In the genomic region with DNA sequence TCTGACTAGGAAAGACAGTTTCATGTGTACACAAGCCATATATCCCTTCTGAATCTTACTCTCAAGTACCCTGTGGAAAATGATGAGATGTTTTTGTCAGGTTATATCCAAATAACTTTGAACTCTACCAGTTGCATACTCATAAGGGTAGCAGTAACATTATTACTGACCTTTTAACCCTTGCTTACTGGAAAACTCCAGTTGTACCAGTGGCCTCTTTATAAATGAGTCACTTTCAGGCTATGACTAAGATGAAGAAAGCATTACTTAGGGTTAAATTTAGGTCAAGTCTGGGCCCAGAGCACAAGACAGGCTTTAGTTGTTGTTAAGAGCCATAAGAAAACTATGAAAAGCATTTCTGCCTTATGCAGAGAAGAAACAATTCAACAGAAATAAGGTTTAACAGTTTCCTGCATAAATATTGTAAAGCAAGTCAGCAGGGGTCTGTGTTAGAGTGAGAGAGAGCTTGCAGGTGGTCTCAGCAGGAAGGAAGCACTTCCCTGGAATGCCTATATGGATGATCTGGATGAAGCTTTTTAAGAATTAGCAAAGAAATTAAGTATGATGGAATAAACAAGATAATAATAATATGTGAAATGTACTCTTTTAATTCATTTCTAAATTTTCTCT, we compare ENCODE assay signal across 9 cellular contexts.
DNase-seq lines count a peak whose midpoint lies in the region; ATAC-seq and TF ChIP-seq lines count a peak whose summit lies in the region.
"Had no signal": no experiment of that assay in that cellular context is flagged by ENCODE, and none has a peak within 500 bp of the region (broad histone marks: within the 10 kb centered on the region; RNA-seq: fewer than 3 reads in every experiment).

No MANE protein-coding gene starts in this region.

- no peaks in the 10 kb centered on the region for H3K36me3 ChIP-seq in sigmoid colon

- intact Hi-C loops in sigmoid colon (cut with DNase I) = loop anchor here (10.0 kb wide), 1 partner anchor 358 kb away; no protein-coding TSS in a partner anchor

- no peaks in the 10 kb centered on the region for H3K9me3 ChIP-seq in sigmoid colon

- H3K4me3 ChIP-seq in cardiac fibroblast (replicated peaks in 1 of 2; ENCODE audit: low read depth in 2 of 2, low read length in 2 of 2) = no peak overlapping the region
- H3K4me3 ChIP-seq in sigmoid colon = no peak overlapping the region

- H3K27me3 ChIP-seq in sigmoid colon = no peaks in the 10 kb centered on the region

- ATAC-seq in activated T-cell treated with anti-CD3 and anti-CD28 coated beads, Interleukin-2, amount 50 U/mL, for 72 hours (replicated peaks in 1 of 2) = peak; percentile 92 to 93
- ATAC-seq in HG02763 (IDR thresholded peaks at IDR 0.05; ENCODE audit: unreplicated experiment) = peak; percentile 96

- peak overlapping the region; percentile 61 to 88 for H3K4me3 Mint-ChIP-seq in activated T-cell treated with anti-CD3 and anti-CD28 coated beads, Interleukin-2, amount 50 U/mL, for 72 hours
- H3K4me3 Mint-ChIP-seq: dendritic cell treated with granulocyte-macrophage colony-stimulating factor and Interleukin-4, amounts not matched to agents 40 ng/mL and 50 ng/mL, for 4 days had no signal

- H3K36me3 Mint-ChIP-seq in activated T-cell treated with anti-CD3 and anti-CD28 coated beads, Interleukin-2, amount 50 U/mL, for 72 hours (ENCODE audit: insufficient read depth in 2 of 2) = peaks cover 2 to 6% of the 10 kb centered on the region in 2 donors

- no peaks in the 10 kb centered on the region for H3K4me1 ChIP-seq in sigmoid colon

- DNase-seq in activated T-cell treated with anti-CD3 and anti-CD28 coated beads, Interleukin-2, amount 50 U/mL, for 72 hours = peak in 1 of 2 donors; percentile 41
- DNase-seq in activated T-cell treated with anti-CD3 and anti-CD28 coated beads, Interleukin-2, amount 50 U/mL, for 48 hours = no peak
- DNase-seq in NCI-H2227 (lab: John Stamatoyannopoulos, UW; ENCODE audit: unreplicated experiment) (peak; percentile 37), cardiac fibroblast (ENCODE audit: low read depth in 2 of 2) (peak; percentile 89 to 93), sigmoid colon (no peak), hippocampal formation (lab: John Stamatoyannopoulos, UW) (no peak), cortex of kidney (lab: John Stamatoyannopoulos, UW) (no peak)

- TF ChIP-seq CTCF in cardiac fibroblast (IDR thresholded peaks at IDR 0.05; ENCODE audit: low read depth, low read length) (no peak), sigmoid colon (IDR thresholded peaks at IDR 0.05) (no peak)

- no peak for TF ChIP-seq POLR2A in sigmoid colon (IDR thresholded peaks at IDR 0.05)

- no peak for TF ChIP-seq EP300 in sigmoid colon (IDR thresholded peaks at IDR 0.05)

- H3K27me3 Mint-ChIP-seq in activated T-cell treated with anti-CD3 and anti-CD28 coated beads, Interleukin-2, amount 50 U/mL, for 72 hours (ENCODE audit: low read depth) = no peaks in the 10 kb centered on the region
- H3K27me3 Mint-ChIP-seq: dendritic cell treated with granulocyte-macrophage colony-stimulating factor and Interleukin-4, amounts not matched to agents 40 ng/mL and 50 ng/mL, for 4 days had no signal

- no peak overlapping the region for H3K27ac ChIP-seq in sigmoid colon

- peaks cover 4 to 5% of the 10 kb centered on the region in 2 donors for H3K9me3 Mint-ChIP-seq in activated T-cell treated with anti-CD3 and anti-CD28 coated beads, Interleukin-2, amount 50 U/mL, for 72 hours
- H3K9me3 Mint-ChIP-seq: dendritic cell treated with granulocyte-macrophage colony-stimulating factor and Interleukin-4, amounts not matched to agents 40 ng/mL and 50 ng/mL, for 4 days had no signal

- peak overlapping the region; percentile 95 for H3K27ac Mint-ChIP-seq in activated T-cell treated with anti-CD3 and anti-CD28 coated beads, Interleukin-2, amount 50 U/mL, for 72 hours
- H3K27ac Mint-ChIP-seq: dendritic cell treated with granulocyte-macrophage colony-stimulating factor and Interleukin-4, amounts not matched to agents 40 ng/mL and 50 ng/mL, for 4 days had no signal

- peaks cover 55% of the 10 kb centered on the region for H3K4me1 Mint-ChIP-seq in activated T-cell treated with anti-CD3 and anti-CD28 coated beads, Interleukin-2, amount 50 U/mL, for 72 hours (ENCODE audit: low read depth)

Comparison
In these comparisons a context has a peak if more than half of its experiments do, and no peak if none do; other contexts are left out.
1. DNase-seq: peak in NCI-H2227 (single experiment) and cardiac fibroblast (2 of 2); none in activated T-cell treated with anti-CD3 and anti-CD28 coated beads, Interleukin-2, amount 50 U/mL, for 48 hours (0 of 2), sigmoid colon (single experiment), hippocampal formation (0 of 2) and cortex of kidney (single experiment).